In the genomic region with DNA sequence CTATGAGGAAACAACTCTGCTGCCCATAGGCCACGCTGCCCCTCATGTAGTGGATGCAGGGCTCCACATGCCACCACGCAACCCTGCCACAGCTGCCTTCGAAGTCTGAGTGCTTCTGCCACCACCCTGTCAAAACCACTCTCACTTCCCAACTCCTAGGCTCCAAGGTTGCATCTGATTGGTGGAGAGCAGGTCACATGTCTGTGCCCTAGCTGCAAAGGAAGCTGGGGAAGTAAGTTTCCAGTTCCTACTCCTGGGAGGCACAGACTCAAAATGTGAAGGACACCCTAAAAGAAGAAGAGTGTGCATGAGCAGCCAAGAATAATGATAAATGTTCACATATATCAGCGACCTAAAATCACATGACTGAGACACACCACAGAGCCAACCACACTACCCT, we compare ENCODE assay signal across 28 cellular contexts. TPM values are rescaled to one million over a fixed set of nuclear protein-coding genes. Genes with fewer than 3 reads are reported as not detected.
DNase-seq lines count a peak whose midpoint lies in the region; FAIRE-seq and TF ChIP-seq lines count a peak whose summit lies in the region.
"Had no signal": no experiment of that assay in that cellular context is flagged by ENCODE, and none has a peak within 500 bp of the region (broad histone marks: within the 10 kb centered on the region; RNA-seq: fewer than 3 reads in every experiment).

No MANE protein-coding gene starts in this region.

- H2AK5ac ChIP-seq in H1 (ENCODE audit: low read depth, low read length): no peak overlapping the region
- no peak overlapping the region for H2AK5ac ChIP-seq in neuronal stem cell (ENCODE audit: low read depth, low read length)

- H3K79me1 ChIP-seq in H1 (ENCODE audit: low read depth, low read length) (no peaks in the 10 kb centered on the region), neuronal stem cell (ENCODE audit: low read depth, low read length) (no peaks in the 10 kb centered on the region)

- H4K91ac ChIP-seq in H1 (replicated peaks; ENCODE audit: insufficient read length, low read length): no peak overlapping the region
- no peak overlapping the region for H4K91ac ChIP-seq in neuronal stem cell (ENCODE audit: low read depth, low read length, poor library complexity)

- H3K36me3 ChIP-seq in H1 (ENCODE audit: control insufficient read depth in 2 of 4, insufficient read depth in 4 of 4, low read length in 3 of 4) (no peaks in the 10 kb centered on the region), neuronal stem cell (replicated peaks in 1 of 2; ENCODE audit: control insufficient read depth in 2 of 2, insufficient read depth in 2 of 2, low read length in 2 of 2) (no peaks in the 10 kb centered on the region)
- H3K36me3 ChIP-seq: BLaER1 treated with 17β-estradiol and CSF1 and Interleukin-3, amounts not matched to agents 10 nM and 100 nM had no signal

- no peaks in the 10 kb centered on the region for H3K23me2 ChIP-seq in H1 (ENCODE audit: low read depth, low read length)

- H3K14ac ChIP-seq in H1 (ENCODE audit: insufficient read length) (no peak overlapping the region), neuronal stem cell (ENCODE audit: low read length) (no peak overlapping the region)

- H3K27ac ChIP-seq in H1 (ENCODE audit: low read depth, low read length) (no peak overlapping the region), neuronal stem cell (replicated peaks; ENCODE audit: low read length) (no peak overlapping the region)
- H3K27ac ChIP-seq: BLaER1 treated with 17β-estradiol and CSF1 and Interleukin-3, amounts not matched to agents 10 nM and 100 nM; PC-9 had no signal

- H2AFZ ChIP-seq in H1 (ENCODE audit: low read length) (no peak overlapping the region), neuronal stem cell (ENCODE audit: low read length) (no peak overlapping the region)
- H2AFZ ChIP-seq: PC-9 had no signal

- no peak overlapping the region for H4K5ac ChIP-seq in H1 (ENCODE audit: insufficient read length, low read depth, low read length)

- TF ChIP-seq POLR2A in NB4 (IDR thresholded peaks at IDR 0.05; ENCODE audit: extremely low read depth, insufficient read length) (no peak), H1 (IDR thresholded peaks at IDR 0.05; ENCODE audit: control extremely low read depth in 1 of 2, low read depth in 2 of 2, low read length in 2 of 2) (no peak)

- TF ChIP-seq CTCF in NB4 (IDR thresholded peaks at IDR 0.05; ENCODE audit: low read depth, low read length): no peak
- TF ChIP-seq CTCF in H1 (IDR thresholded peaks at IDR 0.05; ENCODE audit: control extremely low read depth in 1 of 3, insufficient read depth in 1 of 3, low read depth in 1 of 3, low read length in 3 of 3): no peak

- no peak overlapping the region for H3K4ac ChIP-seq in H1 (replicated peaks; ENCODE audit: insufficient read length, low read depth, low read length)
- H3K4ac ChIP-seq in neuronal stem cell (ENCODE audit: low read length): no peak overlapping the region

- H2BK5ac ChIP-seq in H1 (ENCODE audit: low read depth, low read length) (no peak overlapping the region), neuronal stem cell (ENCODE audit: low read length) (no peak overlapping the region)

- peaks cover 1 to 3% of the 10 kb centered on the region in 2 experiments; a peak in 1 of 4 replicates for H3K9me3 ChIP-seq in H1 (ENCODE audit: insufficient read depth in 2 of 2, low read depth in 1 of 2, low read length in 1 of 2)
- peaks cover 0 to 1% of the 10 kb centered on the region in 2 donors for H3K9me3 ChIP-seq in neuronal stem cell (replicated peaks in 1 of 2; ENCODE audit: control insufficient read depth in 2 of 2, insufficient read depth in 1 of 2, low read depth in 1 of 2, low read length in 2 of 2)

- no peak overlapping the region for H3K56ac ChIP-seq in H1 (replicated peaks; ENCODE audit: insufficient read length, low read depth, low read length)

- no peak overlapping the region for H4K8ac ChIP-seq in H1 (ENCODE audit: extremely low read depth, insufficient read depth, low read length)
- no peak overlapping the region for H4K8ac ChIP-seq in neuronal stem cell (ENCODE audit: low read depth, low read length)

- H3K27me3 ChIP-seq in H1 (replicated peaks in 1 of 4; ENCODE audit: control insufficient read depth in 3 of 4, extremely low read depth in 1 of 4, insufficient read depth in 3 of 4, low read length in 3 of 4) (no peaks in the 10 kb centered on the region), neuronal stem cell (ENCODE audit: control insufficient read depth in 3 of 3, insufficient read depth in 3 of 3, low read depth in 1 of 3, low read length in 3 of 3) (peaks cover 0 to 8% (median 0%) of the 10 kb centered on the region in 3 experiments)
- H3K27me3 ChIP-seq: BLaER1 treated with 17β-estradiol and CSF1 and Interleukin-3, amounts not matched to agents 10 nM and 100 nM had no signal

- no peak for TF ChIP-seq RAD21 in H1 (IDR thresholded peaks at IDR 0.05 in 1 of 2, conservative IDR thresholded peaks at IDR 0.05 in 1 of 2; ENCODE audit: low read depth in 2 of 2, low read length in 2 of 2)

- CTCF ChIA-PET in H1 (lab: Charles Lee; ENCODE audit: partially characterized antibody): interaction anchor here (0.6 to 3.1 kb wide), 5 partner anchors 12 to 428 kb away, joined by 3 to 6 read pairs (median 3); no protein-coding TSS in a partner anchor

- WGBS in H1 (ENCODE audit: extremely low coverage in 1 of 2, insufficient coverage in 1 of 2, insufficient read length in 1 of 2, insufficient replicate concordance in 2 of 2, low coverage in 1 of 2, low lambda C conversion rate in 2 of 2, missing lambda C conversion rate in 1 of 2), 2 experiments: 93% methylated on average over 4 of the region's 4 CpGs; no CpG with 5 or more reads in 1 of the 2 experiments
- no CpG with 5 or more reads among the region's 4 CpGs for WGBS in neuronal stem cell (ENCODE audit: extremely low coverage in 2 of 2, insufficient read length in 2 of 2, insufficient replicate concordance in 1 of 2), 2 donors

- 0 out of 2 replicates have a peak overlapping the region, but pooled peaks have one; percentile 61 for H2BK15ac ChIP-seq in H1 (ENCODE audit: low read length)
- H2BK15ac ChIP-seq in neuronal stem cell (ENCODE audit: low read length): no peak overlapping the region

- H3K18ac ChIP-seq in H1 (ENCODE audit: extremely low read depth, low read length): no peak overlapping the region
- H3K18ac ChIP-seq in neuronal stem cell (ENCODE audit: low read length): no peak overlapping the region

- H3K23ac ChIP-seq in H1 (ENCODE audit: insufficient read length) (no peak overlapping the region), neuronal stem cell (ENCODE audit: low read depth, low read length, poor library complexity) (peak overlapping the region; percentile 5)

- no peak overlapping the region for H3K4me3 ChIP-seq in NB4 (ENCODE audit: low read depth, low read length)
- no peak overlapping the region for H3K4me3 ChIP-seq in H1 (ENCODE audit: extremely low read depth in 1 of 4, insufficient read depth in 2 of 4, low read depth in 3 of 4, low read length in 4 of 4)
- no peak overlapping the region for H3K4me3 ChIP-seq in neuronal stem cell (ENCODE audit: low read length in 2 of 2)
- H3K4me3 ChIP-seq: BLaER1 treated with 17β-estradiol and CSF1 and Interleukin-3, amounts not matched to agents 10 nM and 100 nM; PC-9 had no signal

- H2BK12ac ChIP-seq in H1 (ENCODE audit: low read depth, low read length): no peak overlapping the region
- H2BK12ac ChIP-seq in neuronal stem cell (ENCODE audit: low read length): no peak overlapping the region

- no peak for FAIRE-seq in H1 (lab: Jason Lieb, UNC)
- FAIRE-seq: G401.6, GM12892, HepG2 had no signal

- POLR2A ChIA-PET in H1 (lab: Charles Lee; ENCODE audit: partially characterized antibody): no interaction called here

- TF ChIP-seq EP300 in H1 (IDR thresholded peaks at IDR 0.05; ENCODE audit: borderline replicate concordance in 1 of 2, low read depth in 2 of 2, low read length in 2 of 2): no peak

- DNase-seq in HT-29 (ENCODE audit: low spot score): peak; percentile 38
- peak; percentile 43 for DNase-seq in NB4 (ENCODE audit: low read depth)
- DNase-seq in H1 (ENCODE audit: low read depth in 1 of 2, low spot score in 2 of 2): no peak
- DNase-seq in neuronal stem cell (ENCODE audit: low spot score): no peak
- DNase-seq in SIG-M5 treated with dmso at 0.1 percent for 504 hours (lab: John Stamatoyannopoulos, UW; ENCODE audit: unreplicated experiment): no peak
- no peak for DNase-seq in activated CD4-positive, CD25-positive, alpha-beta regulatory T cell (lab: John Stamatoyannopoulos, UW)
- no peak for DNase-seq in germinal center (ENCODE audit: low spot score)
- no peak for DNase-seq in T1000 (lab: John Stamatoyannopoulos, UW)
- DNase-seq: ACHN; Calu3; CD8-positive, alpha-beta T cell; DMS153; H7; HFFc6; KG1; NCI-H1092 treated with DMSO at 0.1 percent for 48 hours; NCI-H1436 treated with DMSO at 0.1 percent for 48 hours; NCI-H1930; NCI-H2227 treated with DMSO at 0.1 percent for 48 hours; NCI-H510A; PC-9; SIG-M5; T-cell had no signal

- H3K9ac ChIP-seq in H1 (replicated peaks in 1 of 4; ENCODE audit: extremely low read depth in 1 of 4, low read depth in 3 of 4, low read length in 3 of 4) (no peak overlapping the region), neuronal stem cell (ENCODE audit: low read depth, low read length, poor library complexity) (no peak overlapping the region)
- H3K9ac ChIP-seq: BLaER1 treated with 17β-estradiol and CSF1 and Interleukin-3, amounts not matched to agents 10 nM and 100 nM had no signal

- H3K4me2 ChIP-seq in H1 (ENCODE audit: insufficient read depth in 1 of 2, low read depth in 2 of 2, low read length in 2 of 2) (no peak overlapping the region), neuronal stem cell (ENCODE audit: insufficient read depth, low read length, poor library complexity, severe bottlenecking) (no peak overlapping the region)
- H3K4me2 ChIP-seq: BLaER1 treated with 17β-estradiol and CSF1 and Interleukin-3, amounts not matched to agents 10 nM and 100 nM; PC-9 had no signal

- H2BK120ac ChIP-seq in H1 (replicated peaks; ENCODE audit: low read depth, low read length) (no peak overlapping the region), neuronal stem cell (ENCODE audit: low read depth, low read length) (no peak overlapping the region)

- no peaks in the 10 kb centered on the region for H3K79me2 ChIP-seq in H1 (ENCODE audit: control insufficient read depth in 1 of 2, insufficient read depth in 2 of 2, low read length in 2 of 2)

- no peaks in the 10 kb centered on the region for H4K20me1 ChIP-seq in H1 (replicated peaks in 1 of 2; ENCODE audit: control insufficient read depth in 1 of 2, insufficient read depth in 2 of 2, low read length in 2 of 2)
- H4K20me1 ChIP-seq: BLaER1 treated with 17β-estradiol and CSF1 and Interleukin-3, amounts not matched to agents 10 nM and 100 nM had no signal

- H2BK20ac ChIP-seq in H1 (ENCODE audit: low read length): no peak overlapping the region

- H3K4me1 ChIP-seq in H1 (replicated peaks in 1 of 4; ENCODE audit: control insufficient read depth in 3 of 4, insufficient read depth in 4 of 4, low read length in 3 of 4) (no peaks in the 10 kb centered on the region), neuronal stem cell (ENCODE audit: control insufficient read depth in 2 of 2, insufficient read depth in 1 of 2, low read depth in 1 of 2, low read length in 2 of 2) (peaks cover 0 to 2% of the 10 kb centered on the region in 2 donors)
- H3K4me1 ChIP-seq: BLaER1 treated with 17β-estradiol and CSF1 and Interleukin-3, amounts not matched to agents 10 nM and 100 nM had no signal

RNA-seq across cellular contexts. Expression of gene TICRR, which starts 31.9 kb away (rescaled TPM):
- total RNA-seq in HT-29 (2014; rRNA removed; shearing (Covaris generic)): 14.9 and 15.2 TPM in 2 replicates
- total RNA-seq in H1 (2021; fragmentation: NEBNext Ultra II Directional; extraction: Animal tissue kit (Norgen Biotek cat#: 25700)): 34.8 and 37.3 TPM in 2 replicates
- polyA plus RNA-seq in H1 (2011; rRNA removed): 13.1 and 15.9 TPM in 2 replicates
- polyA plus RNA-seq in H1 (2011; cell fraction: cytosol; rRNA removed): 11.5 TPM
- polyA plus RNA-seq in H1 (2011; cell fraction: nucleus; rRNA removed): 33.1 TPM
- 20.9 to 25.2 TPM (median 21.8 TPM) in 4 replicates for polyA plus RNA-seq in H1 (2012, experiment 1 of 2)
- polyA plus RNA-seq in H1 (2012, experiment 2 of 2): 7.1 TPM
- polyA plus RNA-seq in H1 (2013, experiment 1 of 2): 16.6 TPM
- polyA plus RNA-seq in H1 (2013, experiment 2 of 2): 15.2 TPM
- 40.4 and 45.5 TPM in 2 replicates for polyA minus RNA-seq in H1 (2011; rRNA and poly(A)+ RNA removed)
- polyA minus RNA-seq in H1 (2011; cell fraction: cytosol; rRNA and poly(A)+ RNA removed): 20.3 TPM
- 49.5 TPM for polyA minus RNA-seq in H1 (2011; cell fraction: nucleus; rRNA and poly(A)+ RNA removed)
- 10.9 TPM for polyA plus RNA-seq in neuronal stem cell (2013, experiment 1 of 2)
- polyA plus RNA-seq in neuronal stem cell (2013, experiment 2 of 2): 10.9 TPM

RNA-seq across cellular contexts. Expression of gene RHCG, which starts 47.0 kb away (rescaled TPM):
- not detected in 2 replicates for total RNA-seq in HT-29 (2014; rRNA removed; shearing (Covaris generic))
- 0.46 TPM in 1 of 2 replicates, not detected in the other for total RNA-seq in H1 (2021; fragmentation: NEBNext Ultra II Directional; extraction: Animal tissue kit (Norgen Biotek cat#: 25700))
- polyA plus RNA-seq in H1 (2011; rRNA removed): 0.53 and 0.68 TPM in 2 replicates
- 0.74 TPM for polyA plus RNA-seq in H1 (2011; cell fraction: cytosol; rRNA removed)
- 0.97 TPM for polyA plus RNA-seq in H1 (2011; cell fraction: nucleus; rRNA removed)
- polyA plus RNA-seq in H1 (2012, experiment 1 of 2): 0.25 to 0.58 TPM (median 0.45 TPM) in 4 replicates
- 0.39 TPM for polyA plus RNA-seq in H1 (2012, experiment 2 of 2)
- polyA plus RNA-seq in H1 (2013, experiment 1 of 2): 0.43 TPM
- polyA plus RNA-seq in H1 (2013, experiment 2 of 2): 0.37 TPM
- polyA minus RNA-seq in H1 (2011; rRNA and poly(A)+ RNA removed): 1.2 and 1.6 TPM in 2 replicates
- not detected for polyA minus RNA-seq in H1 (2011; cell fraction: cytosol; rRNA and poly(A)+ RNA removed)
- polyA minus RNA-seq in H1 (2011; cell fraction: nucleus; rRNA and poly(A)+ RNA removed): 0.30 TPM
- not detected for polyA plus RNA-seq in neuronal stem cell (2013, experiment 1 of 2)
- polyA plus RNA-seq in neuronal stem cell (2013, experiment 2 of 2): not detected
- total RNA-seq: CD8-positive, alpha-beta T cell; Daoy; H7; HepG2; HFFc6; T-cell had no signal
- polyA plus RNA-seq: HepG2 had no signal

Comparison
In these comparisons a context has a peak if more than half of its experiments do, and no peak if none do; other contexts are left out.
1. DNase-seq: peak in HT-29 (single experiment) and NB4 (single experiment); none in H1 (0 of 2), neuronal stem cell (single experiment), SIG-M5 treated with dmso at 0.1 percent for 504 hours (single experiment), activated CD4-positive, CD25-positive, alpha-beta regulatory T cell (0 of 4), germinal center (single experiment) and T1000 (single experiment).